10 cellular contexts compared by ENCODE assay signal in genomic region chr2:10912076-10912731, GRCh38. TPM values are rescaled to one million over a fixed set of nuclear protein-coding genes. Genes with fewer than 3 reads are reported as not detected.
A peak's percentile ranks its signal among the peaks of the same experiment; 100 is the strongest.
DNase-seq lines count a peak whose midpoint lies in the region; ATAC-seq and TF ChIP-seq lines count a peak whose summit lies in the region.
"Had no signal": no experiment of that assay in that cellular context is flagged by ENCODE, and none has a peak within 500 bp of the region (broad histone marks: within the 10 kb centered on the region; RNA-seq: fewer than 3 reads in every experiment).

No MANE protein-coding gene starts in this region.

- H3K9me3 Mint-ChIP-seq in Calu3 (ENCODE audit: low read depth, unreplicated experiment) (no peaks in the 10 kb centered on the region), progenitor cell of endocrine pancreas (ENCODE audit: low read depth) (no peaks in the 10 kb centered on the region)

- no peaks in the 10 kb centered on the region for H3K36me3 Mint-ChIP-seq in Calu3 (ENCODE audit: insufficient read depth, unreplicated experiment)
- no peaks in the 10 kb centered on the region for H3K36me3 Mint-ChIP-seq in progenitor cell of endocrine pancreas (ENCODE audit: insufficient read depth)

- DNase-seq in Calu3 (no peak), SK-N-MC (ENCODE audit: low read depth, low spot score) (no peak), heart left ventricle (no peak), progenitor cell of endocrine pancreas (ENCODE audit: low spot score, unreplicated experiment) (no peak), NCI-H1417 treated with DMSO at 0.1 percent for 48 hours (lab: John Stamatoyannopoulos, UW) (no peak)
- no peak for DNase-seq in activated CD4-positive, alpha-beta T cell treated with anti-CD3 and anti-CD28 coated beads for 4 hours
- DNase-seq in stimulated activated CD4-positive, alpha-beta T cell treated with anti-CD3 and anti-CD28 coated beads, Interleukin-15, amount 100 ng/mL, for 24 hours = no peak
- no peak for DNase-seq in stimulated activated naive CD4-positive, alpha-beta T cell (lab: John Stamatoyannopoulos, UW)

- CTCF ChIA-PET in Calu3 (lab: Charles Lee) = interaction anchor here (1.0 to 1.4 kb wide), 2 partner anchors 77 to 212 kb away, joined by 3 read pairs; no protein-coding TSS in a partner anchor

- BruUV-seq in Calu3 (replicated peaks; lab: Mats Ljungman, UMichigan) = no TSS peak

- H3K9ac ChIP-seq in SK-N-MC (ENCODE audit: insufficient read length) = peak overlapping the region; percentile 51

- intact Hi-C loops in Calu3 (cut with micrococcal nuclease; ENCODE audit: unreplicated experiment) = loop anchor here (10.0 kb wide), 1 partner anchor 213 kb away; no protein-coding TSS in a partner anchor
- intact Hi-C loops in heart left ventricle (cut with DNase I) = loop anchor here in 8 of 10 donors (5.0 to 10.0 kb wide), 5 partner anchors 75 to 213 kb away; no protein-coding TSS in a partner anchor

- H3K27me3 ChIP-seq in heart left ventricle = peaks cover 6 to 50% (median 19%) of the 10 kb centered on the region in 9 donors

- no peaks in the 10 kb centered on the region for H3K36me3 ChIP-seq in SK-N-MC (ENCODE audit: insufficient read depth, low read length)
- no peaks in the 10 kb centered on the region for H3K36me3 ChIP-seq in heart left ventricle
- H3K36me3 ChIP-seq: neutrophil had no signal

- H3K9me3 ChIP-seq in SK-N-MC (ENCODE audit: low read depth, low read length) (no peaks in the 10 kb centered on the region), heart left ventricle (no peaks in the 10 kb centered on the region)
- H3K9me3 ChIP-seq: neutrophil had no signal

- H3K4me3 ChIP-seq in SK-N-MC (peak overlapping the region; percentile 75), heart left ventricle (peak overlapping the region in 10 of 12 donors; percentile 34 to 54 (median 42))

- peaks cover 0 to 16% (median 0%) of the 10 kb centered on the region in 12 donors for H3K4me1 ChIP-seq in heart left ventricle

- H3K27me3 Mint-ChIP-seq in Calu3 (ENCODE audit: unreplicated experiment) (peaks cover 99% of the 10 kb centered on the region), progenitor cell of endocrine pancreas (peaks cover 67% of the 10 kb centered on the region)

- TF ChIP-seq CTCF in Calu3 (IDR thresholded peaks at IDR 0.05; ENCODE audit: unreplicated experiment) (no peak), heart left ventricle (IDR thresholded peaks at IDR 0.05) (no peak), progenitor cell of endocrine pancreas (IDR thresholded peaks at IDR 0.05; ENCODE audit: unreplicated experiment) (no peak)

- ATAC-seq in heart left ventricle = no peak

- H3K4me3 Mint-ChIP-seq in Calu3 (ENCODE audit: low read depth, unreplicated experiment) (peak overlapping the region; percentile 6), progenitor cell of endocrine pancreas (ENCODE audit: low read depth) (peak overlapping the region; percentile 65)
- H3K4me3 Mint-ChIP-seq: IgD-negative memory B cell had no signal

- WGBS in heart left ventricle, 4 donors = 4 to 7% (median 5%) methylated on average over 18 to 81 of the region's 81 CpGs

- no peak overlapping the region for H3K27ac Mint-ChIP-seq in Calu3 (ENCODE audit: unreplicated experiment)
- no peak overlapping the region for H3K27ac Mint-ChIP-seq in progenitor cell of endocrine pancreas
- H3K27ac Mint-ChIP-seq: IgD-negative memory B cell had no signal

- H3K4me1 Mint-ChIP-seq in Calu3 (ENCODE audit: low read depth, unreplicated experiment) (no peaks in the 10 kb centered on the region), progenitor cell of endocrine pancreas (ENCODE audit: low read depth) (peaks cover 5% of the 10 kb centered on the region)

- no peak for TF ChIP-seq POLR2A in heart left ventricle (IDR thresholded peaks at IDR 0.05)

- H3K27ac ChIP-seq in SK-N-MC (no peak overlapping the region), heart left ventricle (no peak overlapping the region)
- H3K27ac ChIP-seq: neutrophil had no signal

RNA-seq across cellular contexts. Expression of gene KCNF1, which starts 0.5 kb away (rescaled TPM):
- total RNA-seq in Calu3 (2022) (not detected in 2 replicates), heart left ventricle (under 1 TPM in 4 of 9 donors, not detected in 5; 0.20 to 0.36 (median 0.28) TPM), progenitor cell of endocrine pancreas (0.55 and 0.71 TPM in 2 replicates)
- polyA plus RNA-seq in heart left ventricle = under 1 TPM; 0.22 to 0.23 TPM
- polyA plus RNA-seq: IgD-negative memory B cell had no signal
